Comparison of ENCODE assay signal across 1 cellular context in the genomic region with DNA sequence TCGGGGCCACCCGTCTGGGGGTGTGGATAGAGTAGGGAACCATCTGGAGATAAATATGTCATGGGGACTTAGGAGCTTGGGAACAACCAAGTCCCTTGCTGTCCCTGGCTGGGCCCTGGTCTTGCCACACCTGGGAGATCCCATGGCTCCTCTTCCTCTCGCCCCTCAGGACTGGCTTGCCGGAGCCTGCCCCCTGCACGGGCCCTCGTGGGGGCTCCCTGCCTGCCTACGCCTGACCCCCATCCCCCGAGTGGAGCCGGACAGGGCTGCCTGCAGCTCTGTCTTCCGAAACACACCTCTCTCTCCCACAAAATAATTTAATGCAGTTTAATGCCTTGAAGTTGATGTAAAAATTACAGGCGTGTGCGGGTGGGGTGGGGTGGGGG.
TF ChIP-seq lines count a peak whose summit lies in the region.

No MANE protein-coding gene starts in this region.

TF ChIP-seq in GM23338, 12 proteins besides CTCF, POLR2A, EP300 and RAD21 (continued from another document):
- TF ChIP-seq, protein P1, sequence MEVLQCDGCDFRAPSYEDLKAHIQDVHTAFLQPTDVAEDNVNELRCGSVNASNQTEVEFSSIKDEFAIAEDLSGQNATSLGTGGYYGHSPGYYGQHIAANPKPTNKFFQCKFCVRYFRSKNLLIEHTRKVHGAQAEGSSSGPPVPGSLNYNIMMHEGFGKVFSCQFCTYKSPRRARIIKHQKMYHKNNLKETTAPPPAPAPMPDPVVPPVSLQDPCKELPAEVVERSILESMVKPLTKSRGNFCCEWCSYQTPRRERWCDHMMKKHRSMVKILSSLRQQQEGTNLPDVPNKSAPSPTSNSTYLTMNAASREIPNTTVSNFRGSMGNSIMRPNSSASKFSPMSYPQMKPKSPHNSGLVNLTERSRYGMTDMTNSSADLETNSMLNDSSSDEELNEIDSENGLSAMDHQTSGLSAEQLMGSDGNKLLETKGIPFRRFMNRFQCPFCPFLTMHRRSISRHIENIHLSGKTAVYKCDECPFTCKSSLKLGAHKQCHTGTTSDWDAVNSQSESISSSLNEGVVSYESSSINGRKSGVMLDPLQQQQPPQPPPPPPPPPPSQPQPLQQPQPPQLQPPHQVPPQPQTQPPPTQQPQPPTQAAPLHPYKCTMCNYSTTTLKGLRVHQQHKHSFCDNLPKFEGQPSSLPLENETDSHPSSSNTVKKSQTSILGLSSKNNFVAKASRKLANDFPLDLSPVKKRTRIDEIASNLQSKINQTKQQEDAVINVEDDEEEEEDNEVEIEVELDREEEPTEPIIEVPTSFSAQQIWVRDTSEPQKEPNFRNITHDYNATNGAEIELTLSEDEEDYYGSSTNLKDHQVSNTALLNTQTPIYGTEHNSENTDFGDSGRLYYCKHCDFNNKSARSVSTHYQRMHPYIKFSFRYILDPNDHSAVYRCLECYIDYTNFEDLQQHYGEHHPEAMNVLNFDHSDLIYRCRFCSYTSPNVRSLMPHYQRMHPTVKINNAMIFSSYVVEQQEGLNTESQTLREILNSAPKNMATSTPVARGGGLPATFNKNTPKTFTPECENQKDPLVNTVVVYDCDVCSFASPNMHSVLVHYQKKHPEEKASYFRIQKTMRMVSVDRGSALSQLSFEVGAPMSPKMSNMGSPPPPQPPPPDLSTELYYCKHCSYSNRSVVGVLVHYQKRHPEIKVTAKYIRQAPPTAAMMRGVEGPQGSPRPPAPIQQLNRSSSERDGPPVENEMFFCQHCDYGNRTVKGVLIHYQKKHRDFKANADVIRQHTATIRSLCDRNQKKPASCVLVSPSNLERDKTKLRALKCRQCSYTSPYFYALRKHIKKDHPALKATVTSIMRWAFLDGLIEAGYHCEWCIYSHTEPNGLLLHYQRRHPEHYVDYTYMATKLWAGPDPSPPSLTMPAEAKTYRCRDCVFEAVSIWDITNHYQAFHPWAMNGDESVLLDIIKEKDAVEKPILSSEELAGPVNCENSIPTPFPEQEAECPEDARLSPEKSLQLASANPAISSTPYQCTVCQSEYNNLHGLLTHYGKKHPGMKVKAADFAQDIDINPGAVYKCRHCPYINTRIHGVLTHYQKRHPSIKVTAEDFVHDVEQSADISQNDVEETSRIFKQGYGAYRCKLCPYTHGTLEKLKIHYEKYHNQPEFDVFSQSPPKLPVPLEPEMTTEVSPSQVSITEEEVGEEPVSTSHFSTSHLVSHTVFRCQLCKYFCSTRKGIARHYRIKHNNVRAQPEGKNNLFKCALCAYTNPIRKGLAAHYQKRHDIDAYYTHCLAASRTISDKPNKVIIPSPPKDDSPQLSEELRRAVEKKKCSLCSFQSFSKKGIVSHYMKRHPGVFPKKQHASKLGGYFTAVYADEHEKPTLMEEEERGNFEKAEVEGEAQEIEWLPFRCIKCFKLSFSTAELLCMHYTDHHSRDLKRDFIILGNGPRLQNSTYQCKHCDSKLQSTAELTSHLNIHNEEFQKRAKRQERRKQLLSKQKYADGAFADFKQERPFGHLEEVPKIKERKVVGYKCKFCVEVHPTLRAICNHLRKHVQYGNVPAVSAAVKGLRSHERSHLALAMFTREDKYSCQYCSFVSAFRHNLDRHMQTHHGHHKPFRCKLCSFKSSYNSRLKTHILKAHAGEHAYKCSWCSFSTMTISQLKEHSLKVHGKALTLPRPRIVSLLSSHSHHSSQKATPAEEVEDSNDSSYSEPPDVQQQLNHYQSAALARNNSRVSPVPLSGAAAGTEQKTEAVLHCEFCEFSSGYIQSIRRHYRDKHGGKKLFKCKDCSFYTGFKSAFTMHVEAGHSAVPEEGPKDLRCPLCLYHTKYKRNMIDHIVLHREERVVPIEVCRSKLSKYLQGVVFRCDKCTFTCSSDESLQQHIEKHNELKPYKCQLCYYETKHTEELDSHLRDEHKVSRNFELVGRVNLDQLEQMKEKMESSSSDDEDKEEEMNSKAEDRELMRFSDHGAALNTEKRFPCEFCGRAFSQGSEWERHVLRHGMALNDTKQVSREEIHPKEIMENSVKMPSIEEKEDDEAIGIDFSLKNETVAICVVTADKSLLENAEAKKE (CRISPR knock-in tag; IDR thresholded peaks at IDR 0.05), result no peak
- no peak for TF ChIP-seq STAT1 (IDR thresholded peaks at IDR 0.05; ENCODE audit: unreplicated experiment)
- no peak for TF ChIP-seq JUNB (IDR thresholded peaks at IDR 0.05; ENCODE audit: unreplicated experiment)
- TF ChIP-seq EZH2phosphoT487 (IDR thresholded peaks at IDR 0.05; ENCODE audit: unreplicated experiment), result no peak
- TF ChIP-seq ZNF114 (CRISPR knock-in tag; IDR thresholded peaks at IDR 0.05), result no peak
- TF ChIP-seq POLR2AphosphoS5 (IDR thresholded peaks at IDR 0.05; ENCODE audit: low read depth), result no peak
- TF ChIP-seq, protein P2, sequence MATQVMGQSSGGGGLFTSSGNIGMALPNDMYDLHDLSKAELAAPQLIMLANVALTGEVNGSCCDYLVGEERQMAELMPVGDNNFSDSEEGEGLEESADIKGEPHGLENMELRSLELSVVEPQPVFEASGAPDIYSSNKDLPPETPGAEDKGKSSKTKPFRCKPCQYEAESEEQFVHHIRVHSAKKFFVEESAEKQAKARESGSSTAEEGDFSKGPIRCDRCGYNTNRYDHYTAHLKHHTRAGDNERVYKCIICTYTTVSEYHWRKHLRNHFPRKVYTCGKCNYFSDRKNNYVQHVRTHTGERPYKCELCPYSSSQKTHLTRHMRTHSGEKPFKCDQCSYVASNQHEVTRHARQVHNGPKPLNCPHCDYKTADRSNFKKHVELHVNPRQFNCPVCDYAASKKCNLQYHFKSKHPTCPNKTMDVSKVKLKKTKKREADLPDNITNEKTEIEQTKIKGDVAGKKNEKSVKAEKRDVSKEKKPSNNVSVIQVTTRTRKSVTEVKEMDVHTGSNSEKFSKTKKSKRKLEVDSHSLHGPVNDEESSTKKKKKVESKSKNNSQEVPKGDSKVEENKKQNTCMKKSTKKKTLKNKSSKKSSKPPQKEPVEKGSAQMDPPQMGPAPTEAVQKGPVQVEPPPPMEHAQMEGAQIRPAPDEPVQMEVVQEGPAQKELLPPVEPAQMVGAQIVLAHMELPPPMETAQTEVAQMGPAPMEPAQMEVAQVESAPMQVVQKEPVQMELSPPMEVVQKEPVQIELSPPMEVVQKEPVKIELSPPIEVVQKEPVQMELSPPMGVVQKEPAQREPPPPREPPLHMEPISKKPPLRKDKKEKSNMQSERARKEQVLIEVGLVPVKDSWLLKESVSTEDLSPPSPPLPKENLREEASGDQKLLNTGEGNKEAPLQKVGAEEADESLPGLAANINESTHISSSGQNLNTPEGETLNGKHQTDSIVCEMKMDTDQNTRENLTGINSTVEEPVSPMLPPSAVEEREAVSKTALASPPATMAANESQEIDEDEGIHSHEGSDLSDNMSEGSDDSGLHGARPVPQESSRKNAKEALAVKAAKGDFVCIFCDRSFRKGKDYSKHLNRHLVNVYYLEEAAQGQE (IDR thresholded peaks at IDR 0.05; ENCODE audit: unreplicated experiment), result no peak
- TF ChIP-seq CREB1 (CRISPR knock-in tag; IDR thresholded peaks at IDR 0.05; ENCODE audit: low read depth), result no peak
- no peak for TF ChIP-seq EZH2 (IDR thresholded peaks at IDR 0.05; ENCODE audit: low read depth, unreplicated experiment)
- TF ChIP-seq ZNF331 (CRISPR knock-in tag; IDR thresholded peaks at IDR 0.05; ENCODE audit: low read depth), result no peak
TF ChIP-seq in GM23338: peak in this region for 0.
